Comparison of ENCODE assay signal across 9 cellular contexts in genomic region chr9:35051069-35051967, GRCh38. TPM values are rescaled to one million over a fixed set of nuclear protein-coding genes. Genes with fewer than 3 reads are reported as not detected.
DNase-seq lines count a peak whose midpoint lies in the region; ATAC-seq and TF ChIP-seq lines count a peak whose summit lies in the region.
"Had no signal": no experiment of that assay in that cellular context is flagged by ENCODE, and none has a peak within 500 bp of the region (broad histone marks: within the 10 kb centered on the region; RNA-seq: fewer than 3 reads in every experiment).

No MANE protein-coding gene starts in this region.

- H4K20me1 ChIP-seq in OCI-LY1 (ENCODE audit: insufficient read depth, low read length): peaks cover 2% of the 10 kb centered on the region; the same call in 1 of the 2 replicates

- H3K4me1 Mint-ChIP-seq in CD4-positive, CD25-positive, alpha-beta regulatory T cell: peaks cover 2 to 17% (median 8%) of the 10 kb centered on the region in 4 donors
- peaks cover 4% of the 10 kb centered on the region for H3K4me1 Mint-ChIP-seq in activated T-helper 2 cell treated with anti-CD3 and anti-CD28 coated beads, Interferon-gamma antibody, Interleukin-2, Interleukin-4, amounts not matched to agents 10 μg/mL and 5 μg/mL and 100 μg/mL, durations not matched to agents 14 hours and 24 hours and 36 hours (ENCODE audit: low read depth)

- no peaks in the 10 kb centered on the region for H3K27me3 Mint-ChIP-seq in CD4-positive, CD25-positive, alpha-beta regulatory T cell
- H3K27me3 Mint-ChIP-seq in activated T-helper 2 cell treated with anti-CD3 and anti-CD28 coated beads, Interferon-gamma antibody, Interleukin-2, Interleukin-4, amounts not matched to agents 10 μg/mL and 5 μg/mL and 100 μg/mL, durations not matched to agents 14 hours and 24 hours and 36 hours (ENCODE audit: low read depth): no peaks in the 10 kb centered on the region

- peak; percentile 58 to 62 for ATAC-seq in CD4-positive, CD25-positive, alpha-beta regulatory T cell (ENCODE audit: low read depth in 2 of 2)
- ATAC-seq in GM21447 (IDR thresholded peaks at IDR 0.05; ENCODE audit: unreplicated experiment) (peak; percentile 65), gastrocnemius medialis (peak; percentile 98 to 99), HG03097 (IDR thresholded peaks at IDR 0.05; ENCODE audit: low FRiP score, unreplicated experiment) (no peak), HG03520 (IDR thresholded peaks at IDR 0.05; ENCODE audit: unreplicated experiment) (no peak)

- no peaks in the 10 kb centered on the region for H3K79me2 ChIP-seq in OCI-LY1 (ENCODE audit: insufficient read depth, low read length)

- H3F3A ChIP-seq in OCI-LY1 (ENCODE audit: insufficient read depth, low read length): no peaks in the 10 kb centered on the region

- peak overlapping the region in 1 of 3 donors; percentile 52 for H3K27ac Mint-ChIP-seq in CD4-positive, CD25-positive, alpha-beta regulatory T cell
- peak overlapping the region; percentile 48 for H3K27ac Mint-ChIP-seq in activated T-helper 2 cell treated with anti-CD3 and anti-CD28 coated beads, Interferon-gamma antibody, Interleukin-2, Interleukin-4, amounts not matched to agents 10 μg/mL and 5 μg/mL and 100 μg/mL, durations not matched to agents 14 hours and 24 hours and 36 hours

- H3K36me3 Mint-ChIP-seq in CD4-positive, CD25-positive, alpha-beta regulatory T cell: peaks cover 39% of the 10 kb centered on the region
- peaks cover 57% of the 10 kb centered on the region for H3K36me3 Mint-ChIP-seq in activated T-helper 2 cell treated with anti-CD3 and anti-CD28 coated beads, Interferon-gamma antibody, Interleukin-2, Interleukin-4, amounts not matched to agents 10 μg/mL and 5 μg/mL and 100 μg/mL, durations not matched to agents 14 hours and 24 hours and 36 hours (ENCODE audit: low read depth)

- no peak overlapping the region for H2AFZ ChIP-seq in OCI-LY1 (ENCODE audit: low read length)

- in situ Hi-C loops in gastrocnemius medialis (cut with MboI; ENCODE audit: low sequenced_read_pairs in 4 of 4): loop anchor here in 1 of 4 donors (10.0 kb wide), 1 partner anchor 147 kb away; no protein-coding TSS in a partner anchor

- no peak overlapping the region for H3K4me3 ChIP-seq in CD4-positive, CD25-positive, alpha-beta regulatory T cell (ENCODE audit: low read depth, low read length)
- no peak overlapping the region for H3K4me3 ChIP-seq in OCI-LY1 (ENCODE audit: low read depth, low read length, poor library complexity, severe bottlenecking)
- H3K4me3 ChIP-seq in gastrocnemius medialis: no peak overlapping the region
- H3K4me3 ChIP-seq: ovary had no signal

- no peak for TF ChIP-seq POLR2A in gastrocnemius medialis (IDR thresholded peaks at IDR 0.05)

- no peak overlapping the region for H3K4me2 ChIP-seq in OCI-LY1 (ENCODE audit: low read length)

- H3K4me1 ChIP-seq in CD4-positive, CD25-positive, alpha-beta regulatory T cell (ENCODE audit: control insufficient read depth, insufficient read depth, low read length, poor library complexity, severe bottlenecking): no peaks in the 10 kb centered on the region
- no peaks in the 10 kb centered on the region for H3K4me1 ChIP-seq in OCI-LY1 (ENCODE audit: insufficient read depth, low read length, severe bottlenecking)
- peaks cover 6 to 10% of the 10 kb centered on the region in 2 donors for H3K4me1 ChIP-seq in gastrocnemius medialis

- peak; percentile 15 to 62 (median 47) for DNase-seq in CD4-positive, CD25-positive, alpha-beta regulatory T cell
- peak; percentile 33 for DNase-seq in activated T-helper 2 cell treated with anti-CD3 and anti-CD28 coated beads, Interferon-gamma antibody, Interleukin-2, Interleukin-4, amounts not matched to agents 10 μg/mL and 5 μg/mL and 100 μg/mL, durations not matched to agents 14 hours and 24 hours and 36 hours (ENCODE audit: low spot score)
- DNase-seq in germinal center (ENCODE audit: low spot score) (peak; percentile 61), gastrocnemius medialis (peak; percentile 52 to 66)

- H3K36me3 ChIP-seq in CD4-positive, CD25-positive, alpha-beta regulatory T cell (ENCODE audit: control insufficient read depth, insufficient read depth, low read length): peaks cover 34% of the 10 kb centered on the region
- H3K36me3 ChIP-seq in OCI-LY1 (ENCODE audit: insufficient read depth, low read length) (peaks cover 41% of the 10 kb centered on the region), gastrocnemius medialis (peaks cover 4 to 64% of the 10 kb centered on the region in 2 donors)
- H3K36me3 ChIP-seq: ovary had no signal

- H3K27ac ChIP-seq in CD4-positive, CD25-positive, alpha-beta regulatory T cell (ENCODE audit: insufficient read depth, low read length, poor library complexity, severe bottlenecking): no peak overlapping the region
- no peak overlapping the region for H3K27ac ChIP-seq in OCI-LY1 (ENCODE audit: low read depth, low read length, poor library complexity, severe bottlenecking)
- H3K27ac ChIP-seq in gastrocnemius medialis: peak overlapping the region; percentile 74 to 91 (median 82)
- H3K27ac ChIP-seq: ovary had no signal

- intact Hi-C loops in activated T-helper 2 cell treated with anti-CD3 and anti-CD28 coated beads, Interferon-gamma antibody, Interleukin-2, Interleukin-4, amounts not matched to agents 10 μg/mL and 5 μg/mL and 100 μg/mL, durations not matched to agents 14 hours and 24 hours and 36 hours (cut with micrococcal nuclease): loop anchor here (1.0 kb wide), 1 partner anchor 152 kb away; no protein-coding TSS in a partner anchor
- intact Hi-C loops in gastrocnemius medialis (cut with DNase I; ENCODE audit: low total_unique reads): loop anchor here (1.0 kb wide), 1 partner anchor 152 kb away; no protein-coding TSS in a partner anchor

- H3K27me3 ChIP-seq in CD4-positive, CD25-positive, alpha-beta regulatory T cell (ENCODE audit: control insufficient read depth, insufficient read depth, low read length): no peaks in the 10 kb centered on the region
- H3K27me3 ChIP-seq in OCI-LY1 (ENCODE audit: insufficient read depth, low read length): no peaks in the 10 kb centered on the region
- H3K27me3 ChIP-seq in gastrocnemius medialis: no peaks in the 10 kb centered on the region
- H3K27me3 ChIP-seq: ovary had no signal

- no peaks in the 10 kb centered on the region for H3K9me2 ChIP-seq in OCI-LY1 (ENCODE audit: low read depth, low read length)

- TF ChIP-seq CTCF in OCI-LY1 (IDR thresholded peaks at IDR 0.05; ENCODE audit: low read length) (peak; percentile 69), gastrocnemius medialis (IDR thresholded peaks at IDR 0.05 in 4 of 5, conservative IDR thresholded peaks at IDR 0.05 in 1 of 5) (peak; percentile 76 to 85 (median 82))

- H3K9me3 Mint-ChIP-seq in CD4-positive, CD25-positive, alpha-beta regulatory T cell: no peaks in the 10 kb centered on the region
- no peaks in the 10 kb centered on the region for H3K9me3 Mint-ChIP-seq in activated T-helper 2 cell treated with anti-CD3 and anti-CD28 coated beads, Interferon-gamma antibody, Interleukin-2, Interleukin-4, amounts not matched to agents 10 μg/mL and 5 μg/mL and 100 μg/mL, durations not matched to agents 14 hours and 24 hours and 36 hours

- no peak overlapping the region for H3K9ac ChIP-seq in OCI-LY1 (ENCODE audit: low read length)

- H3K9me3 ChIP-seq in CD4-positive, CD25-positive, alpha-beta regulatory T cell (ENCODE audit: control insufficient read depth in 2 of 2, low read length in 2 of 2): no peaks in the 10 kb centered on the region
- H3K9me3 ChIP-seq in OCI-LY1 (ENCODE audit: low read length) (no peaks in the 10 kb centered on the region), gastrocnemius medialis (no peaks in the 10 kb centered on the region)
- H3K9me3 ChIP-seq: ovary had no signal

- no peak overlapping the region for H3K4me3 Mint-ChIP-seq in CD4-positive, CD25-positive, alpha-beta regulatory T cell
- H3K4me3 Mint-ChIP-seq in activated T-helper 2 cell treated with anti-CD3 and anti-CD28 coated beads, Interferon-gamma antibody, Interleukin-2, Interleukin-4, amounts not matched to agents 10 μg/mL and 5 μg/mL and 100 μg/mL, durations not matched to agents 14 hours and 24 hours and 36 hours (ENCODE audit: low read depth): no peak overlapping the region

RNA-seq across cellular contexts. Expression of gene VCP, which starts 21.1 kb away (rescaled TPM):
- total RNA-seq in CD4-positive, CD25-positive, alpha-beta regulatory T cell: 259 TPM
- 100 to 1,000 TPM; 205 to 260 (median 237) TPM for polyA plus RNA-seq in CD4-positive, CD25-positive, alpha-beta regulatory T cell
- 361 and 366 TPM in 2 replicates for total RNA-seq in activated T-helper 2 cell treated with anti-CD3 and anti-CD28 coated beads, Interferon-gamma antibody, Interleukin-2, Interleukin-4, amounts not matched to agents 10 μg/mL and 5 μg/mL and 100 μg/mL, durations not matched to agents 14 hours and 24 hours and 36 hours
- total RNA-seq in gastrocnemius medialis: 100 to 1,000 TPM; 265 to 354 (median 342) TPM

RNA-seq across cellular contexts. Expression of gene FANCG, which starts 28.4 kb away (rescaled TPM):
- 23.7 TPM for total RNA-seq in CD4-positive, CD25-positive, alpha-beta regulatory T cell
- polyA plus RNA-seq in CD4-positive, CD25-positive, alpha-beta regulatory T cell: 10 to 100 TPM in 2 of 4 donors, 1 to 10 TPM in 2; 8.6 to 12.8 (median 9.6) TPM
- total RNA-seq in activated T-helper 2 cell treated with anti-CD3 and anti-CD28 coated beads, Interferon-gamma antibody, Interleukin-2, Interleukin-4, amounts not matched to agents 10 μg/mL and 5 μg/mL and 100 μg/mL, durations not matched to agents 14 hours and 24 hours and 36 hours: 102 and 107 TPM in 2 replicates
- 10 to 100 TPM in 1 of 4 donors, 1 to 10 TPM in 3; 1.8 to 15.7 (median 3.4) TPM for total RNA-seq in gastrocnemius medialis

RNA-seq across cellular contexts. Expression of gene PIGO, which starts 45.1 kb away (rescaled TPM):
- total RNA-seq in CD4-positive, CD25-positive, alpha-beta regulatory T cell: 18.3 TPM
- polyA plus RNA-seq in CD4-positive, CD25-positive, alpha-beta regulatory T cell: 10 to 100 TPM; 22.0 to 31.5 (median 26.4) TPM
- 33.0 and 37.8 TPM in 2 replicates for total RNA-seq in activated T-helper 2 cell treated with anti-CD3 and anti-CD28 coated beads, Interferon-gamma antibody, Interleukin-2, Interleukin-4, amounts not matched to agents 10 μg/mL and 5 μg/mL and 100 μg/mL, durations not matched to agents 14 hours and 24 hours and 36 hours
- 10 to 100 TPM in 1 of 4 donors, 1 to 10 TPM in 3; 6.6 to 12.3 (median 7.3) TPM for total RNA-seq in gastrocnemius medialis

RNA-seq across cellular contexts. Expression of gene STOML2, which starts 51.6 kb away (rescaled TPM):
- 35.7 TPM for total RNA-seq in CD4-positive, CD25-positive, alpha-beta regulatory T cell
- 100 to 1,000 TPM in 1 of 4 donors, 10 to 100 TPM in 3; 87.6 to 107 (median 93.7) TPM for polyA plus RNA-seq in CD4-positive, CD25-positive, alpha-beta regulatory T cell
- total RNA-seq in activated T-helper 2 cell treated with anti-CD3 and anti-CD28 coated beads, Interferon-gamma antibody, Interleukin-2, Interleukin-4, amounts not matched to agents 10 μg/mL and 5 μg/mL and 100 μg/mL, durations not matched to agents 14 hours and 24 hours and 36 hours: 211 and 214 TPM in 2 replicates
- total RNA-seq in gastrocnemius medialis: 100 to 1,000 TPM; 117 to 168 (median 158) TPM

Comparison
In these comparisons a context has a peak if more than half of its experiments do, and no peak if none do; other contexts are left out.
1. ATAC-seq: peak in CD4-positive, CD25-positive, alpha-beta regulatory T cell (2 of 2), GM21447 (single experiment) and gastrocnemius medialis (2 of 2); none in HG03097 (single experiment) and HG03520 (single experiment).
2. H3K27ac ChIP-seq: peak in gastrocnemius medialis (4 of 4); none in CD4-positive, CD25-positive, alpha-beta regulatory T cell (single experiment) and OCI-LY1 (single experiment).
3. Peak in every context shown above with its lines, with median percentiles within 50 percentile points of each other: DNase-seq.